ENCODE assay signal across 11 cellular contexts in genomic region chrX:39821709-39822095, GRCh38.
A peak's percentile ranks its signal among the peaks of the same experiment; 100 is the strongest.
DNase-seq lines count a peak whose midpoint lies in the region; ATAC-seq and TF ChIP-seq lines count a peak whose summit lies in the region.
"Had no signal": no experiment of that assay in that cellular context is flagged by ENCODE, and none has a peak within 500 bp of the region (broad histone marks: within the 10 kb centered on the region; RNA-seq: fewer than 3 reads in every experiment).

No MANE protein-coding gene starts in this region.

- no peaks in the 10 kb centered on the region for H3K9me3 Mint-ChIP-seq in activated CD4-positive, alpha-beta T cell treated with anti-CD3 and anti-CD28 coated beads, Interleukin-2, amount 10 ng/mL, durations not matched to agents 24 days and 14 days
- peaks cover 3% of the 10 kb centered on the region for H3K9me3 Mint-ChIP-seq in stimulated activated memory B cell treated with anti-CD40 and anti-IgM and Interleukin-4, amounts not matched to agents 10 μg/mL and 1 μg/mL and 100 μg/mL, for 72 hours

- peaks cover 27% of the 10 kb centered on the region; the same call in 1 of the 2 replicates for H3K4me1 ChIP-seq in iPS-20b (ENCODE audit: insufficient read depth, low read length)
- H3K4me1 ChIP-seq: foreskin keratinocyte had no signal

- H3K27ac Mint-ChIP-seq in activated CD4-positive, alpha-beta T cell treated with anti-CD3 and anti-CD28 coated beads, Interleukin-2, amount 10 ng/mL, durations not matched to agents 24 days and 14 days = no peak overlapping the region
- H3K27ac Mint-ChIP-seq in stimulated activated memory B cell treated with anti-CD40 and anti-IgM and Interleukin-4, amounts not matched to agents 10 μg/mL and 1 μg/mL and 100 μg/mL, for 72 hours = no peak overlapping the region
- H3K27ac Mint-ChIP-seq: activated CD8-positive, alpha-beta memory T cell treated with anti-CD3 and anti-CD28 coated beads, Interleukin-2, amount 10 ng/mL, durations not matched to agents 7 days and 5 days had no signal

- no peak for TF ChIP-seq CTCF in WI38 (IDR thresholded peaks at IDR 0.05; ENCODE audit: low read depth, low read length)

- DNase-seq in activated CD4-positive, alpha-beta T cell treated with anti-CD3 and anti-CD28 coated beads, Interleukin-2, amount 10 ng/mL, durations not matched to agents 24 days and 14 days = no peak
- no peak for DNase-seq in activated CD4-positive, alpha-beta T cell treated with anti-CD3 and anti-CD28 coated beads for 4 hours
- DNase-seq in dedifferentiated amniotic fluid mesenchymal stem cell (ENCODE audit: extremely low spot score) (no peak), AML-193 (lab: John Stamatoyannopoulos, UW) (no peak), OCI-M1 (lab: John Stamatoyannopoulos, UW) (no peak)
- DNase-seq: activated CD8-positive, alpha-beta memory T cell treated with anti-CD3 and anti-CD28 coated beads, Interleukin-2, amount 10 ng/mL, durations not matched to agents 7 days and 5 days; foreskin keratinocyte; SW 1271 had no signal

- no peak overlapping the region for H3K27ac ChIP-seq in iPS-20b (ENCODE audit: low read length)
- H3K27ac ChIP-seq: foreskin keratinocyte had no signal

- H3K36me3 ChIP-seq in iPS-20b (ENCODE audit: insufficient read depth, low read depth, low read length) = no peaks in the 10 kb centered on the region

- H3K9me3 ChIP-seq in iPS-20b (ENCODE audit: insufficient read depth, low read depth, low read length) = no peaks in the 10 kb centered on the region

- H3K4me1 Mint-ChIP-seq in activated CD4-positive, alpha-beta T cell treated with anti-CD3 and anti-CD28 coated beads, Interleukin-2, amount 10 ng/mL, durations not matched to agents 24 days and 14 days = peaks cover 18% of the 10 kb centered on the region
- H3K4me1 Mint-ChIP-seq in stimulated activated memory B cell treated with anti-CD40 and anti-IgM and Interleukin-4, amounts not matched to agents 10 μg/mL and 1 μg/mL and 100 μg/mL, for 72 hours = peaks cover 15% of the 10 kb centered on the region

- no peaks in the 10 kb centered on the region for H3K36me3 Mint-ChIP-seq in activated CD4-positive, alpha-beta T cell treated with anti-CD3 and anti-CD28 coated beads, Interleukin-2, amount 10 ng/mL, durations not matched to agents 24 days and 14 days (ENCODE audit: low read depth)
- no peaks in the 10 kb centered on the region for H3K36me3 Mint-ChIP-seq in stimulated activated memory B cell treated with anti-CD40 and anti-IgM and Interleukin-4, amounts not matched to agents 10 μg/mL and 1 μg/mL and 100 μg/mL, for 72 hours

- ATAC-seq in stimulated activated memory B cell treated with anti-CD40 and anti-IgM and Interleukin-4, amounts not matched to agents 10 μg/mL and 1 μg/mL and 100 μg/mL, for 72 hours = no peak
- ATAC-seq: foreskin keratinocyte had no signal

- peak overlapping the region; percentile 63; the same call in 1 of the 2 replicates for H3K9ac ChIP-seq in iPS-20b (ENCODE audit: low read depth, low read length)

- H3K4me3 ChIP-seq in WI38 (ENCODE audit: low read depth, low read length) (peak overlapping the region; percentile 52), iPS-20b (ENCODE audit: low read length) (peak overlapping the region; percentile 50; the same call in 1 of the 2 replicates)

- peaks cover 22% of the 10 kb centered on the region for H3K27me3 ChIP-seq in iPS-20b (ENCODE audit: insufficient read depth, low read length)
- H3K27me3 ChIP-seq: foreskin keratinocyte had no signal

- H3K4me3 Mint-ChIP-seq in activated CD4-positive, alpha-beta T cell treated with anti-CD3 and anti-CD28 coated beads, Interleukin-2, amount 10 ng/mL, durations not matched to agents 24 days and 14 days = peak overlapping the region; percentile 23
- H3K4me3 Mint-ChIP-seq in stimulated activated memory B cell treated with anti-CD40 and anti-IgM and Interleukin-4, amounts not matched to agents 10 μg/mL and 1 μg/mL and 100 μg/mL, for 72 hours = peak overlapping the region; percentile 43
- H3K4me3 Mint-ChIP-seq: activated CD8-positive, alpha-beta memory T cell treated with anti-CD3 and anti-CD28 coated beads, Interleukin-2, amount 10 ng/mL, durations not matched to agents 7 days and 5 days had no signal

- H3K27me3 Mint-ChIP-seq in activated CD4-positive, alpha-beta T cell treated with anti-CD3 and anti-CD28 coated beads, Interleukin-2, amount 10 ng/mL, durations not matched to agents 24 days and 14 days = peaks cover 5% of the 10 kb centered on the region
- H3K27me3 Mint-ChIP-seq in stimulated activated memory B cell treated with anti-CD40 and anti-IgM and Interleukin-4, amounts not matched to agents 10 μg/mL and 1 μg/mL and 100 μg/mL, for 72 hours = peaks cover 69% of the 10 kb centered on the region

- intact Hi-C loops in activated CD4-positive, alpha-beta T cell treated with anti-CD3 and anti-CD28 coated beads, Interleukin-2, amount 10 ng/mL, durations not matched to agents 24 days and 14 days (cut with micrococcal nuclease) = no loop called here
